In genomic region chr12:533718-534117, GRCh38 we compare ENCODE assay signal across 17 cellular contexts.
"Had no signal": no experiment of that assay in that cellular context is flagged by ENCODE, and none has a peak within 500 bp of the region (broad histone marks: within the 10 kb centered on the region; RNA-seq: fewer than 3 reads in every experiment).

No MANE protein-coding gene starts in this region.

- H3K4me2 ChIP-seq: hepatocyte had no signal

- H3K4me3 ChIP-seq: body of pancreas, cardiac muscle cell, hepatocyte, left ventricle myocardium inferior, upper lobe of right lung had no signal

- H3K9me3 ChIP-seq: body of pancreas, upper lobe of right lung had no signal

- H3K27ac ChIP-seq: body of pancreas, cardiac muscle cell, left ventricle myocardium inferior, upper lobe of right lung had no signal

- DNase-seq: activated CD4-positive, alpha-beta memory T cell treated with anti-CD3 and anti-CD28 coated beads, Interleukin-2, amount 10 ng/mL, durations not matched to agents 7 days and 5 days; activated CD4-positive, alpha-beta T cell treated with anti-CD3 and anti-CD28 coated beads, Interleukin-2, amount 10 ng/mL, durations not matched to agents 24 days and 14 days; activated effector memory CD4-positive, alpha-beta T cell treated with anti-CD3 and anti-CD28 coated beads, Interleukin-2, amount 50 U/mL, for 16 hours; activated naive CD4-positive, alpha-beta T cell treated with anti-CD3 and anti-CD28 coated beads, Interleukin-2, amount 10 ng/mL, durations not matched to agents 7 days and 5 days; body of pancreas; cortex of kidney; erythroblast; glutamatergic neuron; immature natural killer cell; left ventricle myocardium inferior; stimulated activated CD4-positive, alpha-beta T cell treated with anti-CD3 and anti-CD28 coated beads, Interleukin-4, amount 100 ng/mL, for 24 hours; stimulated activated naive CD4-positive, alpha-beta T cell treated with Interleukin-2 at 50 U/mL for 16 hours; upper lobe of right lung had no signal

- ATAC-seq: activated CD4-positive, CD25-positive, alpha-beta regulatory T cell treated with anti-CD3 and anti-CD28 coated beads, Interleukin-2, amount 50 U/mL, for 24 hours; body of pancreas; sciatic nerve; upper lobe of right lung had no signal

- H2AFZ ChIP-seq: hepatocyte had no signal

- H3K79me2 ChIP-seq: hepatocyte had no signal

- H3K27me3 ChIP-seq: body of pancreas, cardiac muscle cell, hepatocyte, upper lobe of right lung had no signal

- H3K36me3 ChIP-seq: cardiac muscle cell, left ventricle myocardium inferior, upper lobe of right lung had no signal
